Comparison of ENCODE assay signal across 11 cellular contexts in the genomic region with DNA sequence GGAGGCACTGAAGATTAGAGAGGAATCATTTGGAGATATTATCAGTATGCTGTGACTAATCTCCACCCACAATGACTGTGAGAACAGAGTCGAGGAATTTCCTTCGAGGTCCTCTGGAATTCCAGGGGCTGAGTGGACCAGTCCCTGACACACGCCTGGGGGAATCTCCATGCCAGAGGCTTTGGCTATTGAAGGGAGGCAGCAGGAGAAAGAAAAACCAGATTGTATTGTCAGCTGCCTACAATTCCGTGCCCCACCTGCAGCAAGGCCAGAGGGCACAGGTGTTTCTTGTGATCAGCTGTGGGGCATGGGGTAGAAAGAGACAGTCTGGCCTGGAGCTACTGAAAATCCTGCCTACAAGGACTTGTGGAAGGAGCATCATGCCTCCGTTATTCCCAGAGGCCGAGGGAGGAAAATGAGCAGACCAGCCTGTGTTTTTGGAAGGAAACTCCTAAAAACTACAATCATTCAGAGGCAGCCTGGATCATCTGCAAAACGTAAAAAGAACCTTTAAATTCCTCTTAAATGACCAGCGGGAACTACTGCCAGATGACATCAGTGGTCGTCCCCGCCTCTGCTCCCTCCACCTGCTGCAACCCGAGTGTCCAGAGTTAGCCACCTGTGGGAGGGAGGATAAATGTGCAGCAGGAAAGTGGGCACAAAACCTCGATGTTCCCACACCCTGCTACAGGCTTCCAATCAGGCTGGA. TPM values are rescaled to one million over a fixed set of nuclear protein-coding genes. Genes with fewer than 3 reads are reported as not detected.
DNase-seq lines count a peak whose midpoint lies in the region; ATAC-seq, FAIRE-seq and TF ChIP-seq lines count a peak whose summit lies in the region.
"Had no signal": no experiment of that assay in that cellular context is flagged by ENCODE, and none has a peak within 500 bp of the region (broad histone marks: within the 10 kb centered on the region; RNA-seq: fewer than 3 reads in every experiment).

No MANE protein-coding gene starts in this region.

- H4K20me1 ChIP-seq in IMR-90 (ENCODE audit: insufficient read depth, low read length): no peaks in the 10 kb centered on the region
- no peaks in the 10 kb centered on the region for H4K20me1 ChIP-seq in K562 (replicated peaks; ENCODE audit: control insufficient read depth, insufficient read depth, low read length)

- H3K27me3 ChIP-seq in IMR-90 (ENCODE audit: control insufficient read depth, insufficient read depth, low read length) (no peaks in the 10 kb centered on the region), K562 (ENCODE audit: control insufficient read depth in 2 of 2, insufficient read depth in 2 of 2, low read length in 2 of 2) (0 out of 5 replicates have a peak, but pooled peaks cover 0 to 3% of the 10 kb centered on the region in 2 experiments)

- no peak for TF ChIP-seq CTCF in IMR-90 (conservative IDR thresholded peaks at IDR 0.05; ENCODE audit: low read depth, low read length)
- no peak for TF ChIP-seq CTCF in K562 (IDR thresholded peaks at IDR 0.05 in 2 of 3, conservative IDR thresholded peaks at IDR 0.05 in 1 of 3; ENCODE audit: insufficient read depth in 2 of 3, low read depth in 1 of 3, low read length in 3 of 3)

- H3K9ac ChIP-seq in IMR-90 (ENCODE audit: low read depth, low read length) (no peak overlapping the region), K562 (ENCODE audit: insufficient read depth in 1 of 2, low read depth in 2 of 2, low read length in 2 of 2) (no peak overlapping the region)

- H2BK5ac ChIP-seq in IMR-90 (ENCODE audit: low read depth, low read length, poor library complexity, severe bottlenecking): peak overlapping the region; percentile 57

- H3K23ac ChIP-seq in IMR-90 (ENCODE audit: low read depth, low read length): 0 out of 2 replicates have a peak overlapping the region, but pooled peaks have one; percentile 51

- no peak for TF ChIP-seq EP300 in K562 (IDR thresholded peaks at IDR 0.05; ENCODE audit: low read length)

- in situ Hi-C loops in IMR-90 (cut with MboI; ENCODE audit: low sequenced_read_pairs): loop anchor here (25.0 kb wide), 1 partner anchor 528 kb away; no protein-coding TSS in a partner anchor
- in situ Hi-C loops in K562 (cut with MboI): no loop called here

- H3K56ac ChIP-seq in IMR-90 (ENCODE audit: extremely low read depth, insufficient read depth, low read length): no peak overlapping the region

- no peak for FAIRE-seq in K562 (lab: Jason Lieb, UNC)
- FAIRE-seq: D721Med had no signal

- no peak overlapping the region for H3K27ac ChIP-seq in IMR-90 (ENCODE audit: insufficient read depth, low read length)
- no peak overlapping the region for H3K27ac ChIP-seq in K562 (ENCODE audit: extremely low read depth, low read depth, low read length)

- TF ChIP-seq POLR2A in IMR-90 (IDR thresholded peaks at IDR 0.05; ENCODE audit: low read depth, low read length): no peak
- no peak for TF ChIP-seq POLR2A in K562 (conservative IDR thresholded peaks at IDR 0.05)

- POLR2A ChIA-PET in IMR-90 (lab: Charles Lee; ENCODE audit: unreplicated experiment): no interaction called here
- POLR2A ChIA-PET in K562 (lab: Yijun Ruan, JAX): interaction anchor here (0.6 to 1.6 kb wide), 5 partner anchors 10 to 413 kb away, joined by 3 to 4 read pairs (median 3); no protein-coding TSS in a partner anchor

- peak overlapping the region; percentile 69; the same call in 1 of the 2 replicates for H3K4me2 ChIP-seq in IMR-90 (ENCODE audit: low read depth, low read length)
- H3K4me2 ChIP-seq in K562 (ENCODE audit: insufficient read depth, low read length): no peak overlapping the region

- 40% methylated on average over 1 of the region's 12 CpGs; no CpG with 5 or more reads in 1 of the 2 experiments for whole genome bisulfite sequencing in IMR-90 (ENCODE audit: extremely low coverage in 2 of 2, insufficient read length in 1 of 2), 2 experiments
- WGBS in K562 (ENCODE audit: insufficient coverage, low coverage, missing lambda C conversion rate): 7% methylated on average over 12 of the region's 12 CpGs

- H4K91ac ChIP-seq in IMR-90 (ENCODE audit: insufficient read depth, low read depth, low read length): peak overlapping the region; percentile 78

- peak overlapping the region; percentile 78; the same call in 2 of the 3 replicates for H2BK15ac ChIP-seq in IMR-90 (ENCODE audit: low read depth, low read length)

- no peak overlapping the region for H4K5ac ChIP-seq in IMR-90 (ENCODE audit: low read depth, low read length)

- H3K14ac ChIP-seq in IMR-90 (replicated peaks; ENCODE audit: low read depth, low read length): peak overlapping the region; percentile 40; the same call in 1 of the 2 replicates

- DNase-seq in AG20443 (ENCODE audit: low spot score): peak; percentile 93
- DNase-seq in IMR-90: peak; percentile 92
- no peak for DNase-seq in K562 (ENCODE audit: extremely low read depth in 1 of 4, low spot score in 3 of 4)
- DNase-seq in kidney tubule cell (ENCODE audit: low spot score): peak; percentile 92
- DNase-seq in activated CD8-positive, alpha-beta memory T cell treated with anti-CD3 and anti-CD28 coated beads, Interleukin-2, amount 50 U/mL, for 48 hours: no peak
- DNase-seq in NCI-H524 treated with DMSO at 0.1 percent for 48 hours (lab: John Stamatoyannopoulos, UW): no peak
- DNase-seq: activated CD8-positive, alpha-beta T cell treated with anti-CD3 and anti-CD28 coated beads, Interleukin-2, amount 10 ng/mL, durations not matched to agents 7 days and 5 days; Right ventricle myocardium superior had no signal

- peak overlapping the region; percentile 83 for H2BK20ac ChIP-seq in IMR-90 (ENCODE audit: low read depth, low read length)

- H3K79me2 ChIP-seq in K562 (ENCODE audit: control insufficient read depth, insufficient read depth, low read length): no peaks in the 10 kb centered on the region

- H3K79me1 ChIP-seq in IMR-90 (ENCODE audit: low read depth in 1 of 2, low read length in 2 of 2): no peaks in the 10 kb centered on the region

- intact Hi-C loops in IMR-90 (cut with micrococcal nuclease) (no loop called here), K562 (cut with micrococcal nuclease) (no loop called here)

- dilution Hi-C loops in IMR-90 (cut with HindIII; ENCODE audit: low sequenced_read_pairs, unreplicated experiment): no loop called here

- H2AK5ac ChIP-seq in IMR-90 (ENCODE audit: low read depth, low read length): peak overlapping the region; percentile 78

- H3K4me1 ChIP-seq in IMR-90 (ENCODE audit: control insufficient read depth, insufficient read depth, low read length) (peaks cover 10% of the 10 kb centered on the region), K562 (replicated peaks in 1 of 2; ENCODE audit: control insufficient read depth in 2 of 2, insufficient read depth in 2 of 2, low read length in 2 of 2) (no peaks in the 10 kb centered on the region)

- H3K4me3 ChIP-seq in IMR-90 (ENCODE audit: insufficient read depth, low read depth, low read length) (no peak overlapping the region), K562 (no peak overlapping the region)

- no peaks in the 10 kb centered on the region for H3K9me3 ChIP-seq in IMR-90 (ENCODE audit: control insufficient read depth, insufficient read depth, low read length)
- no peaks in the 10 kb centered on the region for H3K9me3 ChIP-seq in K562 (replicated peaks; ENCODE audit: control insufficient read depth, insufficient read depth, low read depth, low read length)

- H2AFZ ChIP-seq in IMR-90 (replicated peaks; ENCODE audit: low read length, poor library complexity): peak overlapping the region; percentile 67
- H2AFZ ChIP-seq in K562 (ENCODE audit: low read depth, low read length): no peak overlapping the region

- H3K18ac ChIP-seq in IMR-90 (ENCODE audit: low read depth, low read length): no peak overlapping the region; the same call in 1 of the 2 replicates

- ATAC-seq in IMR-90 (ENCODE audit: low read depth): peak; percentile 93
- no peak for ATAC-seq in K562
- ATAC-seq in GM21447 (IDR thresholded peaks at IDR 0.05; ENCODE audit: unreplicated experiment): no peak
- no peak for ATAC-seq in HG02973 (IDR thresholded peaks at IDR 0.05; ENCODE audit: unreplicated experiment)
- ATAC-seq: activated CD8-positive, alpha-beta T cell treated with anti-CD3 and anti-CD28 coated beads, Interleukin-2, amount 10 ng/mL, durations not matched to agents 7 days and 5 days had no signal

- BruUV-seq in IMR-90 (replicated peaks; lab: Mats Ljungman, UMichigan): no TSS peak
- no TSS peak for BruUV-seq in K562 (replicated peaks; lab: Mats Ljungman, UMichigan)

- peak overlapping the region; percentile 85 for H2BK120ac ChIP-seq in IMR-90 (ENCODE audit: low read depth, low read length)

- CTCF ChIA-PET in IMR-90 (lab: Yijun Ruan, JAX): no interaction called here
- CTCF ChIA-PET in K562 (lab: Yijun Ruan, JAX; ENCODE audit: low intra/inter-chr PET ratio): no interaction called here

- peak overlapping the region; percentile 83 for H3K4ac ChIP-seq in IMR-90 (ENCODE audit: low read depth, low read length)

- H3K36me3 ChIP-seq in IMR-90 (ENCODE audit: control insufficient read depth, insufficient read depth, low read length): no peaks in the 10 kb centered on the region
- H3K36me3 ChIP-seq in K562 (ENCODE audit: control insufficient read depth, insufficient read depth, low read length): no peaks in the 10 kb centered on the region

- peak; percentile 21 for TF ChIP-seq RAD21 in IMR-90 (IDR thresholded peaks at IDR 0.05; ENCODE audit: low read length)
- TF ChIP-seq RAD21 in K562 (CRISPR knock-in tag; conservative IDR thresholded peaks at IDR 0.05 in 1 of 2, IDR thresholded peaks at IDR 0.05 in 1 of 2): no peak

- peaks cover 9% of the 10 kb centered on the region for H3K9me1 ChIP-seq in IMR-90 (ENCODE audit: insufficient read depth, low read length)
- H3K9me1 ChIP-seq in K562 (ENCODE audit: control insufficient read depth, insufficient read depth, low read length): no peaks in the 10 kb centered on the region

- peak overlapping the region in 1 of 2 experiments; percentile 76; a peak in 2 of 4 replicates for H4K8ac ChIP-seq in IMR-90 (ENCODE audit: low read depth in 2 of 2, low read length in 2 of 2)

- H2AK9ac ChIP-seq in IMR-90 (replicated peaks; ENCODE audit: low read depth, low read length, poor library complexity): no peak overlapping the region

RNA-seq across cellular contexts. Expression of gene ANK3, which starts 25.4 kb away (rescaled TPM):
- 1.7 and 1.8 TPM in 2 replicates for total RNA-seq in IMR-90 (2012; rRNA removed)
- 0.55 and 0.63 TPM in 2 replicates for polyA plus RNA-seq in IMR-90 (2012; rRNA removed)
- polyA plus RNA-seq in IMR-90 (2012; cell fraction: cytosol; rRNA removed): 0.11 and 0.47 TPM in 2 replicates
- polyA plus RNA-seq in IMR-90 (2012; cell fraction: nucleus; rRNA removed; ENCODE audit: low replicate concordance): 0.18 and 1.1 TPM in 2 replicates
- 130 and 187 TPM in 2 replicates for total RNA-seq in K562 (2011; cell fraction: chromatin; rRNA removed; ENCODE audit: low replicate concordance)
- total RNA-seq in K562 (2011; cell fraction: nucleolus; rRNA removed): 41.4 and 51.2 TPM in 2 replicates
- total RNA-seq in K562 (2011; cell fraction: nucleoplasm; rRNA removed): 79.8 and 105 TPM in 2 replicates
- total RNA-seq in K562 (2014; rRNA removed): 11.9 and 16.0 TPM in 2 replicates
- total RNA-seq in K562 (2014; rRNA removed; fragmentation: Illumina TruSeq; extraction: Trizol): 25.2 and 32.8 TPM in 2 replicates
- total RNA-seq in K562 (2015; rRNA removed; fragmentation: Illumina TruSeq; extraction: Trizol): 24.9 and 28.4 TPM in 2 replicates
- total RNA-seq in K562 (2021): 25.0 and 32.3 TPM in 2 replicates
- polyA plus RNA-seq in K562 (2011; rRNA removed): 3.2 and 17.9 TPM in 2 replicates
- 1.3 and 6.8 TPM in 2 replicates for polyA plus RNA-seq in K562 (2011; cell fraction: cytosol; rRNA removed)
- polyA plus RNA-seq in K562 (2011; cell fraction: nucleus; rRNA removed): 3.0 and 17.5 TPM in 2 replicates
- 18.0 and 29.8 TPM in 2 replicates for polyA plus RNA-seq in K562 (2012)
- 23.9 and 24.4 TPM in 2 replicates for polyA plus RNA-seq in K562 (2014; fragmentation: Illumina TruSeq; extraction: Trizol)
- 10 to 100 TPM in 1 of 2 experiments, 1 to 10 TPM in 1; 10.0 to 10.5 TPM for polyA plus RNA-seq in K562 (2014; fragmentation: Nextera tagmentation; extraction: Ambion mirVana)
- 15.0 and 17.0 TPM in 2 replicates for polyA plus RNA-seq in K562 (2014; rRNA removed)
- 11.4 and 62.0 TPM in 2 replicates for polyA minus RNA-seq in K562 (2011; rRNA and poly(A)+ RNA removed)
- 3.7 and 14.5 TPM in 2 replicates for polyA minus RNA-seq in K562 (2011; cell fraction: cytosol; rRNA and poly(A)+ RNA removed)
- polyA minus RNA-seq in K562 (2011; cell fraction: nucleus; rRNA and poly(A)+ RNA removed): 15.2 and 44.4 TPM in 2 replicates

Comparison
In these comparisons a context has a peak if more than half of its experiments do, and no peak if none do; other contexts are left out.
1. DNase-seq: peak in AG20443 (single experiment), IMR-90 (single experiment) and kidney tubule cell (single experiment); none in K562 (0 of 4), activated CD8-positive, alpha-beta memory T cell treated with anti-CD3 and anti-CD28 coated beads, Interleukin-2, amount 50 U/mL, for 48 hours (single experiment) and NCI-H524 treated with DMSO at 0.1 percent for 48 hours (single experiment).